ENCODE assay signal across 20 cellular contexts in genomic region chr19:55352746-55353145, GRCh38. TPM values are rescaled to one million over a fixed set of nuclear protein-coding genes. Genes with fewer than 3 reads are reported as not detected.
A peak's percentile ranks its signal among the peaks of the same experiment; 100 is the strongest.
DNase-seq lines count a peak whose midpoint lies in the region; ATAC-seq, FAIRE-seq and TF ChIP-seq lines count a peak whose summit lies in the region.
"Had no signal": no experiment of that assay in that cellular context is flagged by ENCODE, and none has a peak within 500 bp of the region (broad histone marks: within the 10 kb centered on the region; RNA-seq: fewer than 3 reads in every experiment).

No MANE protein-coding gene starts in this region.

- FAIRE-seq in H54 (lab: Jason Lieb, UNC), result no peak
- FAIRE-seq: endothelial cell of umbilical vein, kidney had no signal

- H3K4me3 ChIP-seq in ascending aorta, result no peak overlapping the region

- H3K27ac ChIP-seq in ascending aorta, result no peak overlapping the region
- H3K27ac ChIP-seq: gastroesophageal sphincter, WERI-Rb-1 had no signal

- TF ChIP-seq CTCF in glutamatergic neuron (IDR thresholded peaks at IDR 0.05; ENCODE audit: partially characterized antibody, unreplicated experiment) (no peak), type B pancreatic cell (conservative IDR thresholded peaks at IDR 0.05) (no peak), ascending aorta (IDR thresholded peaks at IDR 0.05) (no peak)

- no peak for DNase-seq in activated naive CD4-positive, alpha-beta T cell treated with Interleukin-2 at 50 U/mL for 16 hours
- DNase-seq in T-cell, result no peak
- no peak for DNase-seq in glutamatergic neuron
- DNase-seq in type B pancreatic cell (ENCODE audit: extremely low spot score, unreplicated experiment), result no peak
- no peak for DNase-seq in ascending aorta (ENCODE audit: low spot score in 2 of 2)
- no peak for DNase-seq in H54 (ENCODE audit: insufficient read length, low spot score)
- no peak for DNase-seq in cerebellar nuclear complex (lab: John Stamatoyannopoulos, UW)
- DNase-seq: activated effector memory CD4-positive, alpha-beta T cell treated with anti-CD3 and anti-CD28 coated beads, Interleukin-2, amount 50 U/mL, for 16 hours; BE2C; caudate nucleus; kidney; stimulated activated CD4-positive, alpha-beta T cell treated with anti-CD3 and anti-CD28 coated beads, Interleukin-2, amount 100 ng/mL, for 24 hours; stimulated activated CD8-positive, alpha-beta memory T cell treated with anti-CD3 and anti-CD28 coated beads, Interleukin-4, amount 100 ng/mL, for 48 hours; transverse colon; WERI-Rb-1 had no signal

- peak overlapping the region; percentile 82 for H3K4me3 Mint-ChIP-seq in activated naive CD4-positive, alpha-beta T cell treated with anti-CD3 and anti-CD28 coated beads, Interleukin-2, amount 50 U/mL, for 24 hours
- H3K4me3 Mint-ChIP-seq in T-cell, result peak overlapping the region in 2 of 3 donors; percentile 34 to 78
- peak overlapping the region; percentile 61 for H3K4me3 Mint-ChIP-seq in glutamatergic neuron (ENCODE audit: unreplicated experiment)
- peak overlapping the region; percentile 79 for H3K4me3 Mint-ChIP-seq in type B pancreatic cell

- H3K9me3 ChIP-seq in ascending aorta, result no peaks in the 10 kb centered on the region
- H3K9me3 ChIP-seq: BE2C, gastroesophageal sphincter, transverse colon had no signal

- CTCF ChIA-PET in T-cell (lab: Charles Lee), result no interaction called here

- H3K27me3 Mint-ChIP-seq in activated naive CD4-positive, alpha-beta T cell treated with anti-CD3 and anti-CD28 coated beads, Interleukin-2, amount 50 U/mL, for 24 hours, result peaks cover 25% of the 10 kb centered on the region
- H3K27me3 Mint-ChIP-seq in T-cell, result peaks cover 31 to 45% of the 10 kb centered on the region in 2 donors
- peaks cover 17% of the 10 kb centered on the region for H3K27me3 Mint-ChIP-seq in glutamatergic neuron (ENCODE audit: unreplicated experiment)
- H3K27me3 Mint-ChIP-seq in type B pancreatic cell, result peaks cover 67% of the 10 kb centered on the region

- no peak for ATAC-seq in T-cell (replicated peaks in 1 of 4)
- ATAC-seq: gastroesophageal sphincter had no signal

- no peak for TF ChIP-seq POLR2A in H54 (IDR thresholded peaks at IDR 0.05; ENCODE audit: low read depth, low read length)

- no peaks in the 10 kb centered on the region for H3K36me3 Mint-ChIP-seq in activated naive CD4-positive, alpha-beta T cell treated with anti-CD3 and anti-CD28 coated beads, Interleukin-2, amount 50 U/mL, for 24 hours
- H3K36me3 Mint-ChIP-seq in T-cell, result no peaks in the 10 kb centered on the region
- no peaks in the 10 kb centered on the region for H3K36me3 Mint-ChIP-seq in glutamatergic neuron (ENCODE audit: unreplicated experiment)
- no peaks in the 10 kb centered on the region for H3K36me3 Mint-ChIP-seq in type B pancreatic cell

- peaks cover 17% of the 10 kb centered on the region for H3K4me1 Mint-ChIP-seq in activated naive CD4-positive, alpha-beta T cell treated with anti-CD3 and anti-CD28 coated beads, Interleukin-2, amount 50 U/mL, for 24 hours
- H3K4me1 Mint-ChIP-seq in T-cell (peaks cover 19 to 33% (median 20%) of the 10 kb centered on the region in 3 donors), glutamatergic neuron (ENCODE audit: low read depth, unreplicated experiment) (peaks cover 19% of the 10 kb centered on the region), type B pancreatic cell (ENCODE audit: unreplicated experiment) (peaks cover 12% of the 10 kb centered on the region)

- H3K4me1 ChIP-seq in ascending aorta, result peaks cover 3 to 12% of the 10 kb centered on the region in 2 donors
- H3K4me1 ChIP-seq: BE2C had no signal

- no peak overlapping the region for H3K27ac Mint-ChIP-seq in activated naive CD4-positive, alpha-beta T cell treated with anti-CD3 and anti-CD28 coated beads, Interleukin-2, amount 50 U/mL, for 24 hours
- H3K27ac Mint-ChIP-seq in T-cell (no peak overlapping the region), glutamatergic neuron (ENCODE audit: unreplicated experiment) (no peak overlapping the region), type B pancreatic cell (no peak overlapping the region)

- peaks cover 11% of the 10 kb centered on the region for H3K27me3 ChIP-seq in ascending aorta

- H3K9me3 Mint-ChIP-seq in activated naive CD4-positive, alpha-beta T cell treated with anti-CD3 and anti-CD28 coated beads, Interleukin-2, amount 50 U/mL, for 24 hours, result no peaks in the 10 kb centered on the region
- H3K9me3 Mint-ChIP-seq in T-cell (no peaks in the 10 kb centered on the region), glutamatergic neuron (ENCODE audit: unreplicated experiment) (peaks cover 12% of the 10 kb centered on the region), type B pancreatic cell (no peaks in the 10 kb centered on the region)

- POLR2A ChIA-PET in T-cell (lab: Charles Lee), result no interaction called here

- H3K36me3 ChIP-seq in ascending aorta, result no peaks in the 10 kb centered on the region
- H3K36me3 ChIP-seq: BE2C, transverse colon had no signal

- intact Hi-C loops in ascending aorta (cut with DNase I), result no loop called here

RNA-seq across cellular contexts. Expression of gene COX6B2, which starts 1.8 kb away (rescaled TPM):
- under 1 TPM in 2 of 5 donors, not detected in 3; 0.12 to 0.51 TPM for total RNA-seq in T-cell
- total RNA-seq in glutamatergic neuron (ENCODE audit: unreplicated experiment), result 2.8 TPM
- 0.33 and 0.87 TPM in 2 replicates for total RNA-seq in type B pancreatic cell (ENCODE audit: low replicate concordance)
- total RNA-seq in ascending aorta, result not detected
- total RNA-seq: endothelial cell of umbilical vein, gastroesophageal sphincter, mononuclear cell had no signal

RNA-seq across cellular contexts. Expression of gene GARIN5B, which starts 10.3 kb away (rescaled TPM):
- not detected for total RNA-seq in T-cell
- 0.17 TPM for total RNA-seq in glutamatergic neuron (ENCODE audit: unreplicated experiment)
- not detected in 2 replicates for total RNA-seq in type B pancreatic cell (ENCODE audit: low replicate concordance)
- not detected for total RNA-seq in ascending aorta
- total RNA-seq: endothelial cell of umbilical vein, gastroesophageal sphincter, kidney, mononuclear cell, SK-MEL-5, transverse colon had no signal

RNA-seq across cellular contexts. Expression of gene KMT5C, which starts 13.1 kb away (rescaled TPM):
- 10 to 100 TPM; 24.4 to 71.8 (median 30.7) TPM for total RNA-seq in T-cell
- total RNA-seq in glutamatergic neuron (ENCODE audit: unreplicated experiment), result 105 TPM
- total RNA-seq in type B pancreatic cell (ENCODE audit: low replicate concordance), result 26.9 and 32.9 TPM in 2 replicates
- 21.7 TPM for total RNA-seq in ascending aorta

RNA-seq across cellular contexts. Expression of gene IL11, which starts 17.5 kb away (rescaled TPM):
- total RNA-seq in T-cell (under 1 TPM in 2 of 5 donors, not detected in 3; 0.53 to 0.96 TPM), glutamatergic neuron (ENCODE audit: unreplicated experiment) (18.1 TPM), type B pancreatic cell (ENCODE audit: low replicate concordance) (0.46 and 0.48 TPM in 2 replicates), ascending aorta (not detected)
- total RNA-seq: endothelial cell of umbilical vein, SK-MEL-5 had no signal

RNA-seq across cellular contexts. Expression of gene TMEM190, which starts 23.9 kb away (rescaled TPM):
- total RNA-seq in T-cell (not detected), glutamatergic neuron (ENCODE audit: unreplicated experiment) (3.7 TPM), type B pancreatic cell (ENCODE audit: low replicate concordance) (2.6 and 2.8 TPM in 2 replicates), ascending aorta (not detected)
- total RNA-seq: endothelial cell of umbilical vein, gastroesophageal sphincter, kidney, mononuclear cell, SK-MEL-5, transverse colon had no signal
